ENCODE assay signal across 8 cellular contexts in the genomic region with DNA sequence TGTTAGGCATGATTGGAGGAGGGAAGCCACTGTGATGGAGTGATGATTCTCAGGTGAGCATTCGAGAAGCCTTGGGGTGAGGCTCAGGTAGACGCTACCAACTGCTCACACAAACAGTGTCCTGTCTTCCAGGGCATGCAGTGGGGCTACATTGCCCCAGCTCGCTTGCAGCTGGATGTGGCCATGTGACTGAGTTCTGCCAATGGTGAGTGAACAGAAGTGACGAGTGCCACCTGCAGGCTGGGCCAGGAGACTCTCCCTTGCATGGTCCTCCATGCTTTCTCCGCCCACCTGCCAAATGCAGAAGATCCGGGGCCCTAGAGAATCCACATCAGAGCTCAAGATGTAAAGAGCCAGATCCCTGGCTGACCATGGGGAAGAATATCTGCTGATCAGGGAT.
DNase-seq lines count a peak whose midpoint lies in the region; ATAC-seq and TF ChIP-seq lines count a peak whose summit lies in the region.

No MANE protein-coding gene starts in this region.

- TF ChIP-seq POLR2A in vagina (IDR thresholded peaks at IDR 0.05) = no peak
- no peak for TF ChIP-seq POLR2A in tibial nerve (IDR thresholded peaks at IDR 0.05)

- H3K4me3 ChIP-seq in GM12865 (ENCODE audit: low read depth, low read length) = no peak overlapping the region
- H3K4me3 ChIP-seq in mucosa of descending colon = no peak overlapping the region
- no peak overlapping the region for H3K4me3 ChIP-seq in vagina
- no peak overlapping the region for H3K4me3 ChIP-seq in tibial nerve
- H3K4me3 ChIP-seq in ascending aorta = no peak overlapping the region

- H3K4me3 Mint-ChIP-seq in activated T-cell treated with anti-CD3 and anti-CD28 coated beads, Interleukin-2, amount 50 U/mL, for 4 hours = no peak overlapping the region

- no peaks in the 10 kb centered on the region for H3K9me3 Mint-ChIP-seq in activated T-cell treated with anti-CD3 and anti-CD28 coated beads, Interleukin-2, amount 50 U/mL, for 4 hours

- ATAC-seq in activated T-cell treated with anti-CD3 and anti-CD28 coated beads, Interleukin-2, amount 50 U/mL, for 4 hours = peak; percentile 72 to 79
- peak; percentile 92 for ATAC-seq in mucosa of descending colon

- H3K4me1 ChIP-seq in mucosa of descending colon (ENCODE audit: low read depth) (no peaks in the 10 kb centered on the region), vagina (no peaks in the 10 kb centered on the region), tibial nerve (no peaks in the 10 kb centered on the region), ascending aorta (no peaks in the 10 kb centered on the region)

- DNase-seq in GM12865 (ENCODE audit: low read depth) (peak; percentile 71), mucosa of descending colon (peak; percentile 46 to 71 (median 69)), OCI-M2 (lab: John Stamatoyannopoulos, UW; ENCODE audit: unreplicated experiment) (no peak), vagina (ENCODE audit: extremely low spot score in 2 of 2) (no peak), tibial nerve (ENCODE audit: low spot score in 2 of 2) (no peak), ascending aorta (ENCODE audit: low spot score in 2 of 2) (no peak)
- no peak for DNase-seq in activated T-cell treated with anti-CD3 and anti-CD28 coated beads, Interleukin-2, amount 50 U/mL, for 4 hours

- H3K9me3 ChIP-seq in mucosa of descending colon (no peaks in the 10 kb centered on the region), vagina (no peaks in the 10 kb centered on the region), tibial nerve (no peaks in the 10 kb centered on the region), ascending aorta (no peaks in the 10 kb centered on the region)

- WGBS in tibial nerve, 2 donors = 70 to 72% methylated on average over 5 to 6 of the region's 6 CpGs

- TF ChIP-seq CTCF in GM12865 (IDR thresholded peaks at IDR 0.05; ENCODE audit: insufficient read depth, low read depth, low read length, missing control alignments) (peak; percentile 64), LNCAP (IDR thresholded peaks at IDR 0.05) (peak; percentile 21; the same call in 1 of the 2 replicates), mucosa of descending colon (IDR thresholded peaks at IDR 0.05) (peak; percentile 21), vagina (IDR thresholded peaks at IDR 0.05) (no peak), tibial nerve (IDR thresholded peaks at IDR 0.05) (peak in 1 of 5 experiments; percentile 15), ascending aorta (IDR thresholded peaks at IDR 0.05) (no peak)

- peaks cover 9% of the 10 kb centered on the region for H3K27me3 Mint-ChIP-seq in activated T-cell treated with anti-CD3 and anti-CD28 coated beads, Interleukin-2, amount 50 U/mL, for 4 hours (ENCODE audit: low read depth)

- H3K36me3 Mint-ChIP-seq in activated T-cell treated with anti-CD3 and anti-CD28 coated beads, Interleukin-2, amount 50 U/mL, for 4 hours (ENCODE audit: insufficient read depth) = no peaks in the 10 kb centered on the region

- intact Hi-C loops in mucosa of descending colon (cut with DNase I, micrococcal nuclease) = loop anchor here in 1 of 2 donors (10.0 kb wide), 1 partner anchor 51 kb away; no protein-coding TSS in a partner anchor
- intact Hi-C loops in vagina (cut with DNase I) = loop anchor here (5.0 kb wide), 1 partner anchor 199 kb away; no protein-coding TSS in a partner anchor
- intact Hi-C loops in ascending aorta (cut with DNase I) = no loop called here

- H3K36me3 ChIP-seq in mucosa of descending colon (ENCODE audit: low read depth) (no peaks in the 10 kb centered on the region), vagina (no peaks in the 10 kb centered on the region), tibial nerve (no peaks in the 10 kb centered on the region), ascending aorta (no peaks in the 10 kb centered on the region)

- H3K27ac ChIP-seq in vagina (no peak overlapping the region), tibial nerve (no peak overlapping the region), ascending aorta (no peak overlapping the region)

- no peaks in the 10 kb centered on the region for H3K4me1 Mint-ChIP-seq in activated T-cell treated with anti-CD3 and anti-CD28 coated beads, Interleukin-2, amount 50 U/mL, for 4 hours (ENCODE audit: low read depth)

- no peaks in the 10 kb centered on the region for H3K27me3 ChIP-seq in vagina
- H3K27me3 ChIP-seq in tibial nerve = no peaks in the 10 kb centered on the region
- no peaks in the 10 kb centered on the region for H3K27me3 ChIP-seq in ascending aorta

- no peak for TF ChIP-seq EP300 in tibial nerve (IDR thresholded peaks at IDR 0.05)

Comparison
In these comparisons a context has a peak if more than half of its experiments do, and no peak if none do; other contexts are left out.
1. DNase-seq: peak in GM12865 (single experiment) and mucosa of descending colon (3 of 3); none in activated T-cell treated with anti-CD3 and anti-CD28 coated beads, Interleukin-2, amount 50 U/mL, for 4 hours (single experiment), OCI-M2 (single experiment), vagina (0 of 2), tibial nerve (0 of 2) and ascending aorta (0 of 2).
2. CTCF ChIP-seq: peak in GM12865 (single experiment), LNCAP (single experiment) and mucosa of descending colon (single experiment); none in vagina (0 of 3) and ascending aorta (0 of 3).